In genomic region chr11:12109591-12110196, GRCh38 we compare ENCODE assay signal across 8 cellular contexts. TPM values are rescaled to one million over a fixed set of nuclear protein-coding genes. Genes with fewer than 3 reads are reported as not detected.
A peak's percentile ranks its signal among the peaks of the same experiment; 100 is the strongest.
DNase-seq lines count a peak whose midpoint lies in the region; ATAC-seq and TF ChIP-seq lines count a peak whose summit lies in the region.

No MANE protein-coding gene starts in this region.

- H2AFZ ChIP-seq in neuron (ENCODE audit: low read depth, low read length) = no peak overlapping the region

- TF ChIP-seq CTCF in Peyer's patch (IDR thresholded peaks at IDR 0.05) = no peak
- no peak for TF ChIP-seq CTCF in endothelial cell (IDR thresholded peaks at IDR 0.05; ENCODE audit: unreplicated experiment)

- peaks cover 25% of the 10 kb centered on the region for H3K4me1 ChIP-seq in CD4-positive, CD25-positive, alpha-beta regulatory T cell (ENCODE audit: control insufficient read depth, insufficient read depth, low read length, poor library complexity, severe bottlenecking)
- H3K4me1 ChIP-seq in Peyer's patch (peaks cover 0 to 34% (median 5%) of the 10 kb centered on the region in 4 donors), neuron (ENCODE audit: insufficient read depth, low read length) (peaks cover 12% of the 10 kb centered on the region)

- no peaks in the 10 kb centered on the region for H3K9me3 Mint-ChIP-seq in CD4-positive, CD25-positive, alpha-beta regulatory T cell
- no peaks in the 10 kb centered on the region for H3K9me3 Mint-ChIP-seq in endothelial cell (ENCODE audit: unreplicated experiment)

- H3K4me3 Mint-ChIP-seq in CD4-positive, CD25-positive, alpha-beta regulatory T cell = peak overlapping the region; percentile 80 to 89 (median 86)
- H3K4me3 Mint-ChIP-seq in endothelial cell (ENCODE audit: unreplicated experiment) = peak overlapping the region; percentile 82

- H3K27me3 ChIP-seq in CD4-positive, CD25-positive, alpha-beta regulatory T cell (ENCODE audit: control insufficient read depth, insufficient read depth, low read length) = no peaks in the 10 kb centered on the region
- H3K27me3 ChIP-seq in Peyer's patch (no peaks in the 10 kb centered on the region), neuron (ENCODE audit: insufficient read depth, low read length) (peaks cover 66% of the 10 kb centered on the region)

- TF ChIP-seq POLR2A in Peyer's patch (IDR thresholded peaks at IDR 0.05) = no peak

- no peaks in the 10 kb centered on the region for H3K9me3 ChIP-seq in CD4-positive, CD25-positive, alpha-beta regulatory T cell (ENCODE audit: control insufficient read depth in 2 of 2, low read length in 2 of 2)
- H3K9me3 ChIP-seq in Peyer's patch (no peaks in the 10 kb centered on the region), neuron (ENCODE audit: low read length) (no peaks in the 10 kb centered on the region)

- peaks cover 12 to 35% (median 24%) of the 10 kb centered on the region in 4 donors for H3K4me1 Mint-ChIP-seq in CD4-positive, CD25-positive, alpha-beta regulatory T cell
- peaks cover 20% of the 10 kb centered on the region for H3K4me1 Mint-ChIP-seq in endothelial cell (ENCODE audit: unreplicated experiment)

- no peaks in the 10 kb centered on the region for H3K36me3 ChIP-seq in CD4-positive, CD25-positive, alpha-beta regulatory T cell (ENCODE audit: control insufficient read depth, insufficient read depth, low read length)
- H3K36me3 ChIP-seq in Peyer's patch = no peaks in the 10 kb centered on the region
- H3K36me3 ChIP-seq in neuron (ENCODE audit: insufficient read depth, low read length) = no peaks in the 10 kb centered on the region

- peak in 1 of 3 donors; percentile 70 for DNase-seq in CD4-positive, CD25-positive, alpha-beta regulatory T cell
- DNase-seq in Peyer's patch (peak in 1 of 3 donors; percentile 68), endothelial cell (ENCODE audit: low spot score) (no peak), Ammon's horn (ENCODE audit: low spot score) (no peak)

- ATAC-seq in CD4-positive, CD25-positive, alpha-beta regulatory T cell (ENCODE audit: low read depth in 2 of 2) = no peak
- ATAC-seq in HG03442 (IDR thresholded peaks at IDR 0.05; ENCODE audit: unreplicated experiment) (no peak), HG02798 (IDR thresholded peaks at IDR 0.05; ENCODE audit: poor library complexity, unreplicated experiment) (no peak), HG02870 (IDR thresholded peaks at IDR 0.05; ENCODE audit: unreplicated experiment) (no peak)

- no peaks in the 10 kb centered on the region for H3K27me3 Mint-ChIP-seq in CD4-positive, CD25-positive, alpha-beta regulatory T cell
- H3K27me3 Mint-ChIP-seq in endothelial cell (ENCODE audit: unreplicated experiment) = peaks cover 13% of the 10 kb centered on the region

- H3K27ac ChIP-seq in CD4-positive, CD25-positive, alpha-beta regulatory T cell (ENCODE audit: insufficient read depth, low read length, poor library complexity, severe bottlenecking) = peak overlapping the region; percentile 59
- peak overlapping the region; percentile 71 to 96 (median 86) for H3K27ac ChIP-seq in Peyer's patch

- peak overlapping the region; percentile 9 to 82 (median 50) for H3K27ac Mint-ChIP-seq in CD4-positive, CD25-positive, alpha-beta regulatory T cell
- no peak overlapping the region for H3K27ac Mint-ChIP-seq in endothelial cell (ENCODE audit: unreplicated experiment)

- H3K36me3 Mint-ChIP-seq in CD4-positive, CD25-positive, alpha-beta regulatory T cell = no peaks in the 10 kb centered on the region
- peaks cover 5% of the 10 kb centered on the region for H3K36me3 Mint-ChIP-seq in endothelial cell (ENCODE audit: low read depth, unreplicated experiment)

- H3K4me3 ChIP-seq in CD4-positive, CD25-positive, alpha-beta regulatory T cell (ENCODE audit: low read depth, low read length) = peak overlapping the region; percentile 51
- peak overlapping the region; percentile 59 to 79 (median 63) for H3K4me3 ChIP-seq in Peyer's patch
- peak overlapping the region; percentile 45 for H3K4me3 ChIP-seq in neuron (ENCODE audit: low read length)

RNA-seq across cellular contexts. Expression of gene MICAL2, which starts 0.7 kb away (rescaled TPM):
- 67.5 TPM for total RNA-seq in CD4-positive, CD25-positive, alpha-beta regulatory T cell
- polyA plus RNA-seq in CD4-positive, CD25-positive, alpha-beta regulatory T cell = 10 to 100 TPM; 15.9 to 39.0 (median 22.9) TPM
- total RNA-seq in Peyer's patch = 100 to 1,000 TPM; 109 to 197 (median 183) TPM
- 21.7 TPM for total RNA-seq in endothelial cell (ENCODE audit: unreplicated experiment)
